Comparison of ENCODE assay signal across 8 cellular contexts in genomic region chrX:119067023-119067739, GRCh38. TPM values are rescaled to one million over a fixed set of nuclear protein-coding genes. Genes with fewer than 3 reads are reported as not detected.
DNase-seq lines count a peak whose midpoint lies in the region; ATAC-seq, FAIRE-seq and TF ChIP-seq lines count a peak whose summit lies in the region.

No MANE protein-coding gene starts in this region.

- TF ChIP-seq CTCF in HFF-Myc (IDR thresholded peaks at IDR 0.05; ENCODE audit: low read depth, low read length, missing control alignments) (peak; percentile 62), parathyroid adenoma (IDR thresholded peaks at IDR 0.05) (peak; percentile 41)

- H3K9ac ChIP-seq in parathyroid adenoma: no peak overlapping the region

- no peak for FAIRE-seq in frontal cortex (lab: Jason Lieb, UNC)

- no peak overlapping the region for H2AFZ ChIP-seq in parathyroid adenoma

- H3K27me3 ChIP-seq in parathyroid adenoma (ENCODE audit: control insufficient read depth, insufficient read depth, low read length): no peaks in the 10 kb centered on the region

- no peaks in the 10 kb centered on the region for H3K36me3 ChIP-seq in parathyroid adenoma (ENCODE audit: control insufficient read depth, insufficient read depth, low read length)

- peaks cover 14% of the 10 kb centered on the region for H3K27me3 Mint-ChIP-seq in activated T-cell treated with anti-CD3 and anti-CD28 coated beads, Interleukin-2, amount 50 U/mL, for 72 hours (ENCODE audit: low read depth)

- peak; percentile 77 to 78 for ATAC-seq in activated T-cell treated with anti-CD3 and anti-CD28 coated beads, Interleukin-2, amount 50 U/mL, for 72 hours (replicated peaks in 1 of 2)
- ATAC-seq in GM21367 (IDR thresholded peaks at IDR 0.05; ENCODE audit: unreplicated experiment): no peak

- H3K9me3 ChIP-seq in parathyroid adenoma (ENCODE audit: control insufficient read depth, low read length): no peaks in the 10 kb centered on the region

- no peaks in the 10 kb centered on the region for H3K36me3 Mint-ChIP-seq in activated T-cell treated with anti-CD3 and anti-CD28 coated beads, Interleukin-2, amount 50 U/mL, for 72 hours (ENCODE audit: insufficient read depth in 2 of 2)

- DNase-seq in COR-L47 (lab: John Stamatoyannopoulos, UW): peak; percentile 24
- DNase-seq in HFF-Myc (ENCODE audit: extremely low read depth, low read depth): peak; percentile 21
- peak; percentile 64 for DNase-seq in NCI-H748 (lab: John Stamatoyannopoulos, UW; ENCODE audit: unreplicated experiment)
- DNase-seq in activated T-cell treated with anti-CD3 and anti-CD28 coated beads, Interleukin-2, amount 50 U/mL, for 72 hours: peak; percentile 51 to 52
- DNase-seq in frontal cortex (ENCODE audit: low spot score in 2 of 2): peak; percentile 48 to 50
- DNase-seq in DMS79 (lab: John Stamatoyannopoulos, UW): no peak

- H3K4me3 ChIP-seq in HFF-Myc (replicated peaks; ENCODE audit: low read depth, low read length) (no peak overlapping the region), parathyroid adenoma (ENCODE audit: low read depth, low read length) (no peak overlapping the region)

- no peak overlapping the region for H3K27ac ChIP-seq in parathyroid adenoma

- no peak overlapping the region for H3K4me2 ChIP-seq in parathyroid adenoma (ENCODE audit: low read length)

- H3K4me1 ChIP-seq in parathyroid adenoma: peaks cover 2% of the 10 kb centered on the region

- H3K9me3 Mint-ChIP-seq in activated T-cell treated with anti-CD3 and anti-CD28 coated beads, Interleukin-2, amount 50 U/mL, for 72 hours: no peaks in the 10 kb centered on the region

- H3K79me2 ChIP-seq in parathyroid adenoma: no peaks in the 10 kb centered on the region

- H3K4me1 Mint-ChIP-seq in activated T-cell treated with anti-CD3 and anti-CD28 coated beads, Interleukin-2, amount 50 U/mL, for 72 hours (ENCODE audit: low read depth): no peaks in the 10 kb centered on the region

- no peak overlapping the region for H3K27ac Mint-ChIP-seq in activated T-cell treated with anti-CD3 and anti-CD28 coated beads, Interleukin-2, amount 50 U/mL, for 72 hours

- no peak overlapping the region for H3K4me3 Mint-ChIP-seq in activated T-cell treated with anti-CD3 and anti-CD28 coated beads, Interleukin-2, amount 50 U/mL, for 72 hours

RNA-seq across cellular contexts. Expression of gene CT47C1, which starts 5.6 kb away (rescaled TPM):
- not detected for total RNA-seq in activated T-cell treated with anti-CD3 and anti-CD28 coated beads, Interleukin-2, amount 50 U/mL, for 72 hours
- total RNA-seq in frontal cortex: not detected
